In genomic region chr12:53659609-53660008, GRCh38 we compare ENCODE assay signal across 9 cellular contexts. TPM values are rescaled to one million over a fixed set of nuclear protein-coding genes. Genes with fewer than 3 reads are reported as not detected.
DNase-seq lines count a peak whose midpoint lies in the region; ATAC-seq, FAIRE-seq and TF ChIP-seq lines count a peak whose summit lies in the region.
"Had no signal": no experiment of that assay in that cellular context is flagged by ENCODE, and none has a peak within 500 bp of the region (broad histone marks: within the 10 kb centered on the region; RNA-seq: fewer than 3 reads in every experiment).

No MANE protein-coding gene starts in this region.

- intact Hi-C loops in left cardiac atrium (cut with DNase I), result no loop called here

- H2AFZ ChIP-seq in SK-N-SH (ENCODE audit: low read depth), result peak overlapping the region; percentile 47

- no peaks in the 10 kb centered on the region for H3K79me2 ChIP-seq in SK-N-SH (ENCODE audit: insufficient read depth)

- H3K36me3 ChIP-seq in SK-N-SH (replicated peaks in 1 of 2; ENCODE audit: control insufficient read depth in 1 of 2, insufficient read depth in 2 of 2, low read length in 1 of 2), result peaks cover 3 to 7% of the 10 kb centered on the region in 2 experiments

- TF ChIP-seq CTCF in SK-N-SH (IDR thresholded peaks at IDR 0.05), result no peak

- H3K9me3 ChIP-seq in SK-N-SH, result no peaks in the 10 kb centered on the region

- H3K4me2 ChIP-seq in SK-N-SH, result peak overlapping the region; percentile 65

- H3K9me2 ChIP-seq in SK-N-SH, result no peaks in the 10 kb centered on the region

- H3K27ac ChIP-seq in SK-N-SH (ENCODE audit: low read depth in 2 of 2, low read length in 1 of 2), result peak overlapping the region; percentile 68 to 98

- DNase-seq in GM18507 (ENCODE audit: extremely low spot score, insufficient read length, low read depth) (no peak), SK-N-SH (no peak), left cardiac atrium (no peak), renal cortical epithelial cell (ENCODE audit: low read depth) (peak; percentile 60), activated T-cell treated with anti-CD3 and anti-CD28 coated beads for 4 hours (no peak), NAMALWA (ENCODE audit: low spot score) (no peak), NCI-H1417 (lab: John Stamatoyannopoulos, UW) (no peak)
- DNase-seq: NCI-H2227 treated with DMSO at 0.1 percent for 48 hours had no signal

- CTCF ChIA-PET in SK-N-SH (lab: Yijun Ruan, JAX), result interaction anchor here (0.9 to 1.7 kb wide), 2 partner anchors 15 to 16 kb away, joined by 3 to 9 read pairs; partner anchors contain the start of gene ATP5MC2

- TF ChIP-seq EP300 in SK-N-SH (IDR thresholded peaks at IDR 0.05; ENCODE audit: borderline replicate concordance in 1 of 2, low read depth in 1 of 2, low read length in 1 of 2), result no peak

- TF ChIP-seq RAD21 in SK-N-SH (IDR thresholded peaks at IDR 0.05; ENCODE audit: low read length), result no peak

- H3F3A ChIP-seq in SK-N-SH (replicated peaks; ENCODE audit: insufficient read depth), result peaks cover 29% of the 10 kb centered on the region

- peaks cover 0 to 14% of the 10 kb centered on the region in 2 experiments; a peak in 1 of 4 replicates for H3K4me1 ChIP-seq in SK-N-SH (ENCODE audit: control insufficient read depth in 1 of 2, insufficient read depth in 2 of 2, low read depth in 1 of 2, low read length in 1 of 2)

- POLR2A ChIA-PET in SK-N-SH (lab: Yijun Ruan, JAX), result no interaction called here

- no peaks in the 10 kb centered on the region for H3K27me3 ChIP-seq in SK-N-SH (ENCODE audit: insufficient read depth)

- H4K20me1 ChIP-seq in SK-N-SH (ENCODE audit: insufficient read depth), result no peaks in the 10 kb centered on the region

- ATAC-seq in left cardiac atrium, result peak; percentile 56 to 70
- ATAC-seq in GM18867 (IDR thresholded peaks at IDR 0.05; ENCODE audit: unreplicated experiment), result no peak

- H3K4me3 ChIP-seq in SK-N-SH (ENCODE audit: low read depth in 2 of 2, low read length in 1 of 2), result 0 out of 4 replicates have a peak overlapping the region, but pooled peaks of 1 of the 2 experiments have one; percentile 10

- 55% methylated on average over 2 of the region's 2 CpGs for WGBS in SK-N-SH (ENCODE audit: low lambda C conversion rate)

- peak; percentile 68 for FAIRE-seq in GM18507 (lab: Jason Lieb, UNC)

- H3K9ac ChIP-seq in SK-N-SH, result peak overlapping the region; percentile 47

TF ChIP-seq in SK-N-SH, 30 proteins besides CTCF, POLR2A, EP300 and RAD21:
- TF ChIP-seq NRF1 (IDR thresholded peaks at IDR 0.05; ENCODE audit: low read depth, low read length) (no peak), TAF1 (IDR thresholded peaks at IDR 0.05; ENCODE audit: borderline replicate concordance, low read depth, low read length) (no peak), RCOR1 (IDR thresholded peaks at IDR 0.05; ENCODE audit: low read length) (no peak), MEF2A (IDR thresholded peaks at IDR 0.05; ENCODE audit: borderline replicate concordance, low read depth) (0 out of 2 replicates have a peak, but pooled peaks have one; percentile 18)
- TF ChIP-seq, protein P1, sequence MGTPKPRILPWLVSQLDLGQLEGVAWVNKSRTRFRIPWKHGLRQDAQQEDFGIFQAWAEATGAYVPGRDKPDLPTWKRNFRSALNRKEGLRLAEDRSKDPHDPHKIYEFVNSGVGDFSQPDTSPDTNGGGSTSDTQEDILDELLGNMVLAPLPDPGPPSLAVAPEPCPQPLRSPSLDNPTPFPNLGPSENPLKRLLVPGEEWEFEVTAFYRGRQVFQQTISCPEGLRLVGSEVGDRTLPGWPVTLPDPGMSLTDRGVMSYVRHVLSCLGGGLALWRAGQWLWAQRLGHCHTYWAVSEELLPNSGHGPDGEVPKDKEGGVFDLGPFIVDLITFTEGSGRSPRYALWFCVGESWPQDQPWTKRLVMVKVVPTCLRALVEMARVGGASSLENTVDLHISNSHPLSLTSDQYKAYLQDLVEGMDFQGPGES (IDR thresholded peaks at IDR 0.05; ENCODE audit: low read depth, low read length), result no peak
- TF ChIP-seq, protein P2, sequence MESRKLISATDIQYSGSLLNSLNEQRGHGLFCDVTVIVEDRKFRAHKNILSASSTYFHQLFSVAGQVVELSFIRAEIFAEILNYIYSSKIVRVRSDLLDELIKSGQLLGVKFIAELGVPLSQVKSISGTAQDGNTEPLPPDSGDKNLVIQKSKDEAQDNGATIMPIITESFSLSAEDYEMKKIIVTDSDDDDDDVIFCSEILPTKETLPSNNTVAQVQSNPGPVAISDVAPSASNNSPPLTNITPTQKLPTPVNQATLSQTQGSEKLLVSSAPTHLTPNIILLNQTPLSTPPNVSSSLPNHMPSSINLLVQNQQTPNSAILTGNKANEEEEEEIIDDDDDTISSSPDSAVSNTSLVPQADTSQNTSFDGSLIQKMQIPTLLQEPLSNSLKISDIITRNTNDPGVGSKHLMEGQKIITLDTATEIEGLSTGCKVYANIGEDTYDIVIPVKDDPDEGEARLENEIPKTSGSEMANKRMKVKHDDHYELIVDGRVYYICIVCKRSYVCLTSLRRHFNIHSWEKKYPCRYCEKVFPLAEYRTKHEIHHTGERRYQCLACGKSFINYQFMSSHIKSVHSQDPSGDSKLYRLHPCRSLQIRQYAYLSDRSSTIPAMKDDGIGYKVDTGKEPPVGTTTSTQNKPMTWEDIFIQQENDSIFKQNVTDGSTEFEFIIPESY (IDR thresholded peaks at IDR 0.05; ENCODE audit: borderline replicate concordance, low read depth), result no peak
TF ChIP-seq in SK-N-SH: peak in this region for 1.

RNA-seq across cellular contexts. Expression of gene ATP5MC2, which starts 16.3 kb away (rescaled TPM):
- polyA plus RNA-seq in SK-N-SH (2012; rRNA removed), result 309 and 319 TPM in 2 replicates
- polyA plus RNA-seq in SK-N-SH (2012; cell fraction: cytosol; rRNA removed), result 231 and 288 TPM in 2 replicates
- polyA plus RNA-seq in SK-N-SH (2012; cell fraction: nucleus; rRNA removed), result 116 and 117 TPM in 2 replicates
- total RNA-seq in left cardiac atrium (100 to 1,000 TPM; 416 TPM), renal cortical epithelial cell (102 and 104 TPM in 2 replicates)

RNA-seq across cellular contexts. Expression of gene ATF7, which starts 33.4 kb away (rescaled TPM):
- 12.8 and 17.3 TPM in 2 replicates for polyA plus RNA-seq in SK-N-SH (2012; rRNA removed)
- polyA plus RNA-seq in SK-N-SH (2012; cell fraction: cytosol; rRNA removed), result 10.6 and 10.9 TPM in 2 replicates
- polyA plus RNA-seq in SK-N-SH (2012; cell fraction: nucleus; rRNA removed), result 24.9 and 25.3 TPM in 2 replicates
- 10 to 100 TPM; 30.1 to 34.7 TPM for total RNA-seq in left cardiac atrium
- total RNA-seq in renal cortical epithelial cell, result 7.3 and 12.8 TPM in 2 replicates
